8 cellular contexts compared by ENCODE assay signal in the genomic region with DNA sequence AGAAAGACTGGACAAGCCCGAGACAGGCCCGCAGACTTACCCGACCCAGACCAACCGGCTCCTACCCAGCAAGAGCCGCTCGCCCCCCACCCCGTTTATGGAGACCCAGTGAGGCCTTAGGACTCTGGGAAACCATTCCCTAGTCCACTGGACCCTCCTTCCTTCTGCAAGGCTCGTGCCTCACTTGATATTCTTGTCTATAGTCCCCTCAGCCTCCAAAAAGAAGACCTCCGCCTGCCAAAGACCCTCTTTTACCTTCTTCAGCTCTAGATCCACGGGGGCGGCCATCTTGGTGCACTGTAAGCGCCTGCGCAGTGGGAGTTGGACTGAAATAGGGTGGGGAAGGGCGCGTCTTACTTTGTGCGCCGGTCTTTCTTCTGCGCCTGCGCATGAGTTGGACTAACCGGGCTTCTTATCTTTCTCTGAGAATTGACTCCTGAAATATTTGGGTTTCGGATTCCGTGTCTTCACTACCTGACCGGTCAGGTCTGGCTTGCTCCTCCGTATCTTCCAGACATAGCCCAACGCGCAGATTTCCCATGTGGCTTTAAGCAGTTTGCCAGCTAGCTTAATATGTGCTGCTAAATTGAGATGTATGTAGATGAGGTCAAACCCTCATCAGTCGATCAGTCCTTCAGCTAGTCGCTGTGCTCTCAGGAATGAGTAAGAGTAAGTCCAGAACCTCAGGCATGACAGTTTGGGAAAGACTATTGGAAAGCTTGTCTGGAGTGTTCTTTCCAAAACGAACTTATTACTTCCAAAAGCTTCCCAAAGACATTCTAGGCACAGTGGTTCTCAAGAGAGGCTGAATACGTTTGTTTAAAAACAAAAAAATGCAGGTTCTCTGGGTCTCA. TPM values are rescaled to one million over a fixed set of nuclear protein-coding genes. Genes with fewer than 3 reads are reported as not detected.
A peak's percentile ranks its signal among the peaks of the same experiment; 100 is the strongest.
DNase-seq lines count a peak whose midpoint lies in the region; ATAC-seq and TF ChIP-seq lines count a peak whose summit lies in the region.

A gene with protein sequence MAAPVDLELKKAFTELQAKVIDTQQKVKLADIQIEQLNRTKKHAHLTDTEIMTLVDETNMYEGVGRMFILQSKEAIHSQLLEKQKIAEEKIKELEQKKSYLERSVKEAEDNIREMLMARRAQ (minus strand): TSS at position 316 of the 854 bp plus-strand sequence. CDS start 28 bp downstream, at position 288.

- H3K4me3 ChIP-seq in GM06990 (replicated peaks; ENCODE audit: low read depth, low read length) (peak within 1 kb of the TSS; percentile 87), osteoblast (ENCODE audit: insufficient read depth, low read length) (peak within 1 kb of the TSS; percentile 91), thoracic aorta (peak within 1 kb of the TSS; percentile 100)

- peaks cover 32% of the 10 kb centered on the region for H3K4me1 Mint-ChIP-seq in activated naive CD8-positive, alpha-beta T cell (ENCODE audit: low read depth)
- peaks cover 9% of the 10 kb centered on the region for H3K4me1 Mint-ChIP-seq in glutamatergic neuron (ENCODE audit: low read depth, unreplicated experiment)

- H2AFZ ChIP-seq in osteoblast (ENCODE audit: low read length) = peak within 1 kb of the TSS; percentile 99

- TF ChIP-seq CTCF in GM06990 (IDR thresholded peaks at IDR 0.05; ENCODE audit: insufficient read depth, low read length, poor library complexity, severe bottlenecking) (no peak), glutamatergic neuron (IDR thresholded peaks at IDR 0.05; ENCODE audit: partially characterized antibody, unreplicated experiment) (no peak), osteoblast (IDR thresholded peaks at IDR 0.05; ENCODE audit: extremely low read depth, low read depth, low read length) (no peak), thoracic aorta (IDR thresholded peaks at IDR 0.05) (no peak)

- no peaks in the 10 kb centered on the region for H3K27me3 ChIP-seq in GM06990 (replicated peaks; ENCODE audit: control insufficient read depth, insufficient read depth, low read length)
- no peaks in the 10 kb centered on the region for H3K27me3 ChIP-seq in osteoblast (ENCODE audit: insufficient read depth, low read length)
- H3K27me3 ChIP-seq in thoracic aorta (replicated peaks; ENCODE audit: insufficient read depth) = no peaks in the 10 kb centered on the region

- H3K4me2 ChIP-seq in osteoblast (ENCODE audit: insufficient read depth, low read length) = peak within 1 kb of the TSS; percentile 99

- peak within 1 kb of the TSS; percentile 96 for H3K27ac Mint-ChIP-seq in activated naive CD8-positive, alpha-beta T cell
- H3K27ac Mint-ChIP-seq in glutamatergic neuron (ENCODE audit: unreplicated experiment) = peak within 1 kb of the TSS; percentile 98

- peaks cover 34% of the 10 kb centered on the region for H3K79me2 ChIP-seq in osteoblast (ENCODE audit: insufficient read depth, low read length)

- peak; percentile 97 for ATAC-seq in HG02588 (IDR thresholded peaks at IDR 0.05; ENCODE audit: unreplicated experiment)
- ATAC-seq in thoracic aorta (ENCODE audit: insufficient number of reproducible peaks, low FRiP score, low read depth) = peak; percentile 86

- no peaks in the 10 kb centered on the region for H3K9me3 Mint-ChIP-seq in activated naive CD8-positive, alpha-beta T cell (ENCODE audit: low read depth)
- no peaks in the 10 kb centered on the region for H3K9me3 Mint-ChIP-seq in glutamatergic neuron (ENCODE audit: unreplicated experiment)

- H3K9me3 ChIP-seq in osteoblast (ENCODE audit: low read depth, low read length) = no peaks in the 10 kb centered on the region
- no peaks in the 10 kb centered on the region for H3K9me3 ChIP-seq in thoracic aorta

- H3K27me3 Mint-ChIP-seq in activated naive CD8-positive, alpha-beta T cell = no peaks in the 10 kb centered on the region
- peaks cover 1% of the 10 kb centered on the region for H3K27me3 Mint-ChIP-seq in glutamatergic neuron (ENCODE audit: unreplicated experiment)

- no peaks in the 10 kb centered on the region for H4K20me1 ChIP-seq in osteoblast (ENCODE audit: insufficient read depth, low read length)

- peak within 1 kb of the TSS; percentile 97 for H3K27ac ChIP-seq in osteoblast (ENCODE audit: low read depth, low read length)
- peak within 1 kb of the TSS; percentile 66 to 79 for H3K27ac ChIP-seq in thoracic aorta

- H3K4me3 Mint-ChIP-seq in activated naive CD8-positive, alpha-beta T cell = peak within 1 kb of the TSS; percentile 96
- peak within 1 kb of the TSS; percentile 96 for H3K4me3 Mint-ChIP-seq in glutamatergic neuron (ENCODE audit: unreplicated experiment)

- H3K4me1 ChIP-seq in osteoblast (ENCODE audit: insufficient read depth, low read length) = peaks cover 28% of the 10 kb centered on the region
- H3K4me1 ChIP-seq in thoracic aorta (ENCODE audit: control insufficient read depth in 1 of 2, low read depth in 2 of 2) = peaks cover 25 to 26% of the 10 kb centered on the region in 2 donors

- H3K36me3 ChIP-seq in GM06990 (ENCODE audit: control insufficient read depth, insufficient read depth, low read length) = peaks cover 1% of the 10 kb centered on the region
- no peaks in the 10 kb centered on the region for H3K36me3 ChIP-seq in osteoblast (ENCODE audit: insufficient read depth, low read length)
- peaks cover 4% of the 10 kb centered on the region for H3K36me3 ChIP-seq in thoracic aorta

- H3K36me3 Mint-ChIP-seq in activated naive CD8-positive, alpha-beta T cell = peaks cover 7% of the 10 kb centered on the region
- no peaks in the 10 kb centered on the region for H3K36me3 Mint-ChIP-seq in glutamatergic neuron (ENCODE audit: unreplicated experiment)

- DNase-seq in GM06990 (ENCODE audit: extremely low read depth, insufficient read length) = peak; percentile 76
- peak; percentile 81 for DNase-seq in NCI-H1105 (lab: John Stamatoyannopoulos, UW)
- peak; percentile 96 for DNase-seq in SKM-1 treated with dmso at 0.1 percent for 144 hours (lab: John Stamatoyannopoulos, UW; ENCODE audit: unreplicated experiment)
- DNase-seq in glutamatergic neuron = peak; percentile 95
- peak; percentile 88 for DNase-seq in osteoblast (ENCODE audit: insufficient read length, low spot score, missing footprints)
- DNase-seq in thoracic aorta (ENCODE audit: low spot score) = peak; percentile 87

RNA-seq across cellular contexts. Expression of the gene that starts here (rescaled TPM):
- total RNA-seq in glutamatergic neuron (ENCODE audit: unreplicated experiment) (67.7 TPM), osteoblast (58.3 and 65.9 TPM in 2 replicates), thoracic aorta (10 to 100 TPM; 62.5 to 72.2 TPM)

Comparison
In these comparisons a context has a peak if more than half of its experiments do, and no peak if none do; other contexts are left out.
1. Peak in every context shown above with its lines: DNase-seq, ATAC-seq, H3K4me3 ChIP-seq and H3K27ac ChIP-seq.